15 cellular contexts compared by ENCODE assay signal in the genomic region with DNA sequence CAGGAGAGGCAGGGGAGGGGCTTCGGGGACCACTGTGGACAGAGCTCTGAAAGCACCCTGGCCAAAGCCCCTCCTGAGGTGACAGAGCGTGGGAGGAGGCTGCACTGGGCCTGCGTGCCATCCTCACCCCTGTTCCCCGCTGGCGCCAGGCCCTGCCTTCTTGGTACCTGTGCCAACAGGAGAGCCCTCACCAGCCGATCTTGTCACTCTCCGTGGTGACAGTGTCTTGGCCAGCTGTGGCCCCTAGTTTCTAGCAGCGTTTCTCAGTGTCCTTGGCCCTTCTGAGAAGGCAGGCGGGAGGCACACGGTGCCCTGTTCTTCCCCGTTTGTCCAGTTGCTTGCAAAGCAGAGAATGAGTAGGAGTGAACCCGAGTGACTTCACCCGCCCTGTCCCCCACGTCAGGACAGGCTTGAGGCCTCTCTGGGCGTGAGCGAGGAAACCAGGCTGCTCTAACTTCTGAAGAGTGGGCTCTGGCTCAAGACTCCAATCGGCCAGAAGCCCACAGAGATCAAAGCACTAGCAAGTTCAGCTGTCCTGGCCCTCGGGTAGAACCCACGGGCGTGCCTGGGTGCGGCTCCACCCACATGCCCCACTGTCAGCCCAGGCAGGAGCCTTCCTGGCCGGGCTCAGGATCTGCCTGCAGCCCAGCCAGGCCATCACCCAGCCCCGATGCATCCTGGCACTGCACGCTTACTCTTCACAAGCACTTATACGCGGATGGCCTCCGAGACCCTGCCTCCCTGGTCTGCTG.
A peak's percentile ranks its signal among the peaks of the same experiment; 100 is the strongest.
DNase-seq lines count a peak whose midpoint lies in the region; ATAC-seq and TF ChIP-seq lines count a peak whose summit lies in the region.
"Had no signal": no experiment of that assay in that cellular context is flagged by ENCODE, and none has a peak within 500 bp of the region (broad histone marks: within the 10 kb centered on the region; RNA-seq: fewer than 3 reads in every experiment).

No MANE protein-coding gene starts in this region.

- H3K4me1 ChIP-seq in left ventricle myocardium inferior, result peaks cover 20% of the 10 kb centered on the region
- peaks cover 12% of the 10 kb centered on the region for H3K4me1 ChIP-seq in upper lobe of right lung

- no peaks in the 10 kb centered on the region for H3K9me3 Mint-ChIP-seq in dendritic cell treated with granulocyte-macrophage colony-stimulating factor and Interleukin-4, amounts not matched to agents 40 ng/mL and 50 ng/mL, for 4 days
- H3K9me3 Mint-ChIP-seq: activated T-helper 1 cell treated with anti-CD3 and anti-CD28 coated beads, Interleukin-12 subunit alpha, Interleukin-12 subunit beta, Interleukin-2, Interleukin-4 antibody, amounts not matched to agents 30 ng/mL and 10 ng/mL and 1 ng/mL, durations not matched to agents 14 hours and 24 hours and 36 hours; stimulated activated naive CD8-positive, alpha-beta T cell treated with anti-CD3 and anti-CD28 coated beads, Interleukin-15, Interleukin-2, amounts not matched to agents 100 ng/mL and 50 ng/mL, for 24 hours had no signal

- peak; percentile 21 for ATAC-seq in upper lobe of right lung

- H3K27me3 Mint-ChIP-seq in dendritic cell treated with granulocyte-macrophage colony-stimulating factor and Interleukin-4, amounts not matched to agents 40 ng/mL and 50 ng/mL, for 4 days, result peaks cover 12% of the 10 kb centered on the region
- H3K27me3 Mint-ChIP-seq: stimulated activated naive CD8-positive, alpha-beta T cell treated with anti-CD3 and anti-CD28 coated beads, Interleukin-15, Interleukin-2, amounts not matched to agents 100 ng/mL and 50 ng/mL, for 24 hours had no signal

- H3K4me3 Mint-ChIP-seq in dendritic cell treated with granulocyte-macrophage colony-stimulating factor and Interleukin-4, amounts not matched to agents 40 ng/mL and 50 ng/mL, for 4 days, result no peak overlapping the region
- H3K4me3 Mint-ChIP-seq: activated T-helper 1 cell treated with anti-CD3 and anti-CD28 coated beads, Interleukin-12 subunit alpha, Interleukin-12 subunit beta, Interleukin-2, Interleukin-4 antibody, amounts not matched to agents 30 ng/mL and 10 ng/mL and 1 ng/mL, durations not matched to agents 14 hours and 24 hours and 36 hours; stimulated activated naive CD8-positive, alpha-beta T cell treated with anti-CD3 and anti-CD28 coated beads, Interleukin-15, Interleukin-2, amounts not matched to agents 100 ng/mL and 50 ng/mL, for 24 hours had no signal

- DNase-seq in cardiac septum (ENCODE audit: low spot score) (peak; percentile 72), left ventricle myocardium inferior (no peak), myocyte (ENCODE audit: low read depth) (peak; percentile 92), upper lobe of right lung (no peak), COR-L47 (lab: John Stamatoyannopoulos, UW) (no peak), NCI-H1436 treated with DMSO at 0.1 percent for 48 hours (lab: John Stamatoyannopoulos, UW) (no peak), superior temporal gyrus (ENCODE audit: extremely low spot score) (no peak)
- DNase-seq: Calu3, OCI-M1 had no signal

- no peaks in the 10 kb centered on the region for H3K36me3 Mint-ChIP-seq in dendritic cell treated with granulocyte-macrophage colony-stimulating factor and Interleukin-4, amounts not matched to agents 40 ng/mL and 50 ng/mL, for 4 days (ENCODE audit: low read depth)

- no peak overlapping the region for H3K4me3 ChIP-seq in left ventricle myocardium inferior
- no peak overlapping the region for H3K4me3 ChIP-seq in upper lobe of right lung
- H3K4me3 ChIP-seq: ovary, SK-N-MC had no signal

- H3K27ac ChIP-seq in left ventricle myocardium inferior (replicated peaks), result no peak overlapping the region
- peak overlapping the region; percentile 1 for H3K27ac ChIP-seq in upper lobe of right lung
- H3K27ac ChIP-seq: epithelial cell of prostate, SK-N-MC had no signal

- TF ChIP-seq CTCF in left ventricle myocardium inferior (IDR thresholded peaks at IDR 0.05; ENCODE audit: borderline replicate concordance), result no peak
- TF ChIP-seq CTCF in upper lobe of right lung (IDR thresholded peaks at IDR 0.05), result no peak

- intact Hi-C loops in cardiac septum (cut with DNase I) (no loop called here), left ventricle myocardium inferior (cut with micrococcal nuclease) (no loop called here), upper lobe of right lung (cut with DNase I) (no loop called here)
- intact Hi-C loops in dendritic cell treated with granulocyte-macrophage colony-stimulating factor and Interleukin-4, amounts not matched to agents 40 ng/mL and 50 ng/mL, for 4 days (cut with micrococcal nuclease), result no loop called here

- H3K27ac Mint-ChIP-seq in dendritic cell treated with granulocyte-macrophage colony-stimulating factor and Interleukin-4, amounts not matched to agents 40 ng/mL and 50 ng/mL, for 4 days, result peak overlapping the region; percentile 47
- H3K27ac Mint-ChIP-seq: activated T-helper 1 cell treated with anti-CD3 and anti-CD28 coated beads, Interleukin-12 subunit alpha, Interleukin-12 subunit beta, Interleukin-2, Interleukin-4 antibody, amounts not matched to agents 30 ng/mL and 10 ng/mL and 1 ng/mL, durations not matched to agents 14 hours and 24 hours and 36 hours; stimulated activated naive CD8-positive, alpha-beta T cell treated with anti-CD3 and anti-CD28 coated beads, Interleukin-15, Interleukin-2, amounts not matched to agents 100 ng/mL and 50 ng/mL, for 24 hours had no signal

- no peaks in the 10 kb centered on the region for H3K27me3 ChIP-seq in left ventricle myocardium inferior (ENCODE audit: low read depth)
- H3K27me3 ChIP-seq in upper lobe of right lung, result no peaks in the 10 kb centered on the region
- H3K27me3 ChIP-seq: ovary had no signal

- H3K9me3 ChIP-seq in left ventricle myocardium inferior (replicated peaks) (no peaks in the 10 kb centered on the region), upper lobe of right lung (no peaks in the 10 kb centered on the region)
- H3K9me3 ChIP-seq: ovary had no signal

- H3K36me3 ChIP-seq in left ventricle myocardium inferior, result peaks cover 41% of the 10 kb centered on the region
- H3K36me3 ChIP-seq in upper lobe of right lung, result peaks cover 10% of the 10 kb centered on the region
- H3K36me3 ChIP-seq: ovary had no signal

- H3K4me1 Mint-ChIP-seq in dendritic cell treated with granulocyte-macrophage colony-stimulating factor and Interleukin-4, amounts not matched to agents 40 ng/mL and 50 ng/mL, for 4 days (ENCODE audit: low read depth), result peaks cover 36% of the 10 kb centered on the region

Comparison
In these comparisons a context has a peak if more than half of its experiments do, and no peak if none do; other contexts are left out.
1. DNase-seq: peak in cardiac septum (single experiment) and myocyte (single experiment); none in left ventricle myocardium inferior (single experiment), upper lobe of right lung (single experiment), COR-L47 (single experiment), NCI-H1436 treated with DMSO at 0.1 percent for 48 hours (single experiment) and superior temporal gyrus (single experiment).